Comparison of ENCODE assay signal across 8 cellular contexts in the genomic region with DNA sequence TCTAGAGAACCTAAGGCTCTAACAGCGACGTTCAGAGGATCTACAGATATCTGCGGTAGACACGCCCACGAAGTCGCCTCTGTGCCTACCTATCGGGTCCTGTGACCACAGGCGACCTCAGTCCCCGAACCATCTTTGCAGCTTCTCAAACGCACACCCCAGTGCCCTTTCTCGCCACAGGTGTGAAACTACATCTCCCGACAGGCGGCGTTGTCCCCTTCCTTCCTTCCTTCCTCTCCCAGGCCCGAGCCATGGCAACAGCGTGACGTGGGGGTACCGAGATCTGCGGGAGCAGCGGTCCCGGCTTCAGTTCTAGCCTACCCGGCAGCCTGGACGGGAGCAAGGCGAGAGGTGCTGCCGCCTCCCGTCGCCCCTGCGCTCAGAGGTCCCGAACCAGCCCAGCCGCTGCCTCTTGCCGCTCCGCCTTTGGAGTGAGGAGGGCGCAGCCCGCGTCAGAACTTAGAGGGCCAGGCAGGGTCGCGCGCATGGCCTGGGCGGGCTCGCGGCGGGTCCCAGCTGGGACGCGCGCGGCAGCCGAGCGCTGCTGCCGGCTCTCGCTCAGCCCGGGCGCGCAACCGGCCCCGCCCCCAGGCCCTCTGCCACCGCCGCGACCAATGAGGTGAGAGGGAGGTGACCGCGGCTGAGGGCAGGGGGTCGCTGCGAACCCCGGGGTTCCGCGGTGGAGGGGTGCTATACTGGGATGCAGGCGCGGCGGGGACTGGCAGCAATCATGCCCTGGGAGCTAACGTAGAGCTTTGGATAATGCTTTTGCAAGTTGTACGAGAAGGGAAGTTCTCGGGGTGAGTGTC. TPM values are rescaled to one million over a fixed set of nuclear protein-coding genes. Genes with fewer than 3 reads are reported as not detected.
DNase-seq lines count a peak whose midpoint lies in the region; ATAC-seq lines count a peak whose summit lies in the region.

A gene (plus strand): TSS at position 309 of the 809 bp plus-strand sequence. CDS start 177 bp downstream, at position 486.

- DNase-seq in C1 segment of cervical spinal cord (lab: John Stamatoyannopoulos, UW): peak; percentile 9 to 91 (median 80)
- DNase-seq in GM19240 (ENCODE audit: insufficient read length, low spot score): peak; percentile 92
- peak; percentile 90 for DNase-seq in NCI-H526 treated with DMSO at 0.1 percent for 48 hours (lab: John Stamatoyannopoulos, UW)
- DNase-seq in activated CD4-positive, alpha-beta T cell treated with anti-CD3 and anti-CD28 coated beads, Interleukin-2, amount 50 U/mL, for 1 hour: peak; percentile 90
- peak; percentile 83 for DNase-seq in dedifferentiated amniotic fluid mesenchymal stem cell (ENCODE audit: extremely low spot score)
- DNase-seq in left lobe of liver (ENCODE audit: low spot score): peak; percentile 90
- DNase-seq in stimulated activated CD4-positive, alpha-beta T cell treated with anti-CD3 and anti-CD28 coated beads, Interleukin-2, amount 100 ng/mL, for 4 hours (ENCODE audit: low read depth): peak; percentile 85

- ATAC-seq in HG03457 (IDR thresholded peaks at IDR 0.05; ENCODE audit: unreplicated experiment) (peak; percentile 66), left lobe of liver (peak; percentile 91)

RNA-seq across cellular contexts. Expression of the gene that starts here (rescaled TPM):
- total RNA-seq in left lobe of liver: 24.8 TPM

Comparison
In these comparisons a context has a peak if more than half of its experiments do, and no peak if none do; other contexts are left out.
1. Peak in every context shown above with its lines: DNase-seq and ATAC-seq.